ENCODE assay signal across 8 cellular contexts in genomic region chr6:14734416-14735340, GRCh38.
DNase-seq lines count a peak whose midpoint lies in the region; ATAC-seq and TF ChIP-seq lines count a peak whose summit lies in the region.

No MANE protein-coding gene starts in this region.

- H3K4me3 ChIP-seq in fibroblast of the aortic adventitia (ENCODE audit: low read depth, low read length): no peak overlapping the region

- peaks cover 10% of the 10 kb centered on the region for H3K9me3 Mint-ChIP-seq in T-helper 2 cell treated with Interferon-gamma antibody and Interleukin-4, amounts not matched to agents 5 μg/mL and 100 μg/mL, for 36 hours

- H3K36me3 Mint-ChIP-seq in T-helper 2 cell treated with Interferon-gamma antibody and Interleukin-4, amounts not matched to agents 5 μg/mL and 100 μg/mL, for 36 hours (ENCODE audit: low read depth): peaks cover 17% of the 10 kb centered on the region

- no peaks in the 10 kb centered on the region for H3K27me3 Mint-ChIP-seq in T-helper 2 cell treated with Interferon-gamma antibody and Interleukin-4, amounts not matched to agents 5 μg/mL and 100 μg/mL, for 36 hours (ENCODE audit: low read depth)

- ATAC-seq in GM18870 (IDR thresholded peaks at IDR 0.05; ENCODE audit: unreplicated experiment) (peak; percentile 85), HG03097 (IDR thresholded peaks at IDR 0.05; ENCODE audit: low FRiP score, unreplicated experiment) (peak; percentile 76)

- peak; percentile 32 for DNase-seq in AG08396 (ENCODE audit: low spot score)
- peak; percentile 71 for DNase-seq in T-helper 2 cell treated with Interferon-gamma antibody and Interleukin-4, amounts not matched to agents 5 μg/mL and 100 μg/mL, for 36 hours (ENCODE audit: low spot score)
- peak; percentile 91 for DNase-seq in fibroblast of the aortic adventitia (ENCODE audit: low read depth)
- DNase-seq in cerebellum (ENCODE audit: low spot score): no peak
- DNase-seq in ecto neural progenitor cell (ENCODE audit: low spot score): no peak
- no peak for DNase-seq in NCI-H345 treated with DMSO at 0.1 percent for 48 hours (lab: John Stamatoyannopoulos, UW; ENCODE audit: unreplicated experiment)

- TF ChIP-seq CTCF in fibroblast of the aortic adventitia (IDR thresholded peaks at IDR 0.05; ENCODE audit: insufficient read depth, low read length): no peak

- peak overlapping the region; percentile 76 for H3K27ac Mint-ChIP-seq in T-helper 2 cell treated with Interferon-gamma antibody and Interleukin-4, amounts not matched to agents 5 μg/mL and 100 μg/mL, for 36 hours

- peaks cover 86% of the 10 kb centered on the region for H3K4me1 Mint-ChIP-seq in T-helper 2 cell treated with Interferon-gamma antibody and Interleukin-4, amounts not matched to agents 5 μg/mL and 100 μg/mL, for 36 hours (ENCODE audit: low read depth)

- H3K4me3 Mint-ChIP-seq in T-helper 2 cell treated with Interferon-gamma antibody and Interleukin-4, amounts not matched to agents 5 μg/mL and 100 μg/mL, for 36 hours: peak overlapping the region; percentile 55

Comparison
In these comparisons a context has a peak if more than half of its experiments do, and no peak if none do; other contexts are left out.
1. DNase-seq: peak in AG08396 (single experiment), T-helper 2 cell treated with Interferon-gamma antibody and Interleukin-4, amounts not matched to agents 5 μg/mL and 100 μg/mL, for 36 hours (single experiment) and fibroblast of the aortic adventitia (single experiment); none in cerebellum (single experiment), ecto neural progenitor cell (single experiment) and NCI-H345 treated with DMSO at 0.1 percent for 48 hours (single experiment).